18 cellular contexts compared by ENCODE assay signal in genomic region chr15:71607383-71607782, GRCh38.
"Had no signal": no experiment of that assay in that cellular context is flagged by ENCODE, and none has a peak within 500 bp of the region (broad histone marks: within the 10 kb centered on the region; RNA-seq: fewer than 3 reads in every experiment).

No MANE protein-coding gene starts in this region.

- H3K4me3 ChIP-seq: MG63 had no signal

- H3K9ac ChIP-seq: SK-N-SH had no signal

- H3K9me3 ChIP-seq: MG63, SK-N-SH had no signal

- H3K27ac ChIP-seq: RWPE1 had no signal

- H3K36me3 ChIP-seq: MG63 had no signal

- DNase-seq: KBM-7, MG63, NCI-H1092, NCI-H1105 treated with DMSO at 0.1 percent for 48 hours, NCI-H1417 treated with DMSO at 0.1 percent for 48 hours, NCI-H146, NCI-H1694 treated with DMSO at 0.1 percent for 48 hours, NCI-H1930, NCI-H2081, NCI-H2107, NCI-H2227 treated with DMSO at 0.1 percent for 48 hours, NCI-H510A, NCI-H524 treated with DMSO at 0.1 percent for 48 hours, NCI-H69, NCI-H774, SHP77, SK-N-SH had no signal

- H3K27me3 ChIP-seq: MG63 had no signal

- H3K4me2 ChIP-seq: SK-N-SH had no signal
